ENCODE assay signal across 15 cellular contexts in the genomic region with DNA sequence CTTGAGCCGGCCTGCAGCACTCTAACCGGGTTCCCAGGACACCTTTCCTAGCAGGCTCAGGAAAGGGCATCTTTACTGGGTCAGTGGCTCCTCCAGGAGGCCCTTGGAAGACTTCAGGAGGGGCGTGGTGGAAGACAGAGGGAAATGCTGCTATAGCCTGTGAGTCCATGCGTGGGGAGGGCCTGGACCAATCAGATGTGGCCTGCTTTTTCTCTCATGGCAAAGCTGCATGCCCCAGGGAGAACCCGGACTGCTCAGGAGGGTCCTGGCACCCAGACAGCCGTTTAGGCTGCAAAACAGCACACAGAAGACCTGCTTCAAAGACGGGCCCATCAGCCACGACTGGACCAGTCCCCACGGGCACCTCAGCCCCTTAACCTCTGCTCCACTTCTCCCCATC.
A peak's percentile ranks its signal among the peaks of the same experiment; 100 is the strongest.
DNase-seq lines count a peak whose midpoint lies in the region; ATAC-seq and TF ChIP-seq lines count a peak whose summit lies in the region.
"Had no signal": no experiment of that assay in that cellular context is flagged by ENCODE, and none has a peak within 500 bp of the region (broad histone marks: within the 10 kb centered on the region; RNA-seq: fewer than 3 reads in every experiment).

No MANE protein-coding gene starts in this region.

- no peak overlapping the region for H3K4me2 ChIP-seq in hepatocyte
- H3K4me2 ChIP-seq: BLaER1 had no signal

- TF ChIP-seq CTCF in hepatocyte (IDR thresholded peaks at IDR 0.05; ENCODE audit: poor library complexity) (no peak), esophagus muscularis mucosa (IDR thresholded peaks at IDR 0.05) (no peak)

- H3K4me1 ChIP-seq in hepatocyte (ENCODE audit: insufficient read depth) (no peaks in the 10 kb centered on the region), esophagus muscularis mucosa (no peaks in the 10 kb centered on the region)
- H3K4me1 ChIP-seq: HAP-1 had no signal

- H3K9me2 ChIP-seq in hepatocyte (replicated peaks; ENCODE audit: insufficient read depth): no peaks in the 10 kb centered on the region

- no peaks in the 10 kb centered on the region for H3K36me3 ChIP-seq in hepatocyte (replicated peaks; ENCODE audit: insufficient read depth, low read depth)
- H3K36me3 ChIP-seq in esophagus muscularis mucosa: no peaks in the 10 kb centered on the region
- H3K36me3 ChIP-seq: HAP-1 had no signal

- no peak overlapping the region for H3K4me3 ChIP-seq in hepatocyte
- no peak overlapping the region for H3K4me3 ChIP-seq in esophagus muscularis mucosa
- H3K4me3 ChIP-seq: BLaER1, HAP-1 had no signal

- H3K9me3 ChIP-seq in hepatocyte (ENCODE audit: low read depth): no peaks in the 10 kb centered on the region
- no peaks in the 10 kb centered on the region for H3K9me3 ChIP-seq in esophagus muscularis mucosa
- H3K9me3 ChIP-seq: HAP-1 had no signal

- DNase-seq in activated CD8-positive, alpha-beta memory T cell treated with anti-CD3 and anti-CD28 coated beads, Interleukin-2, amount 50 U/mL, for 48 hours: peak; percentile 10
- no peak for DNase-seq in activated CD8-positive, alpha-beta memory T cell treated with anti-CD3 and anti-CD28 coated beads, Interleukin-2, amount 10 ng/mL, durations not matched to agents 7 days and 5 days
- peak; percentile 71 for DNase-seq in posterior vena cava (ENCODE audit: low spot score)
- DNase-seq in hepatocyte (ENCODE audit: low spot score): no peak
- no peak for DNase-seq in NCI-H82 treated with DMSO at 0.1 percent for 48 hours (lab: John Stamatoyannopoulos, UW; ENCODE audit: unreplicated experiment)
- DNase-seq in NCI-H146 treated with DMSO at 0.1 percent for 48 hours (lab: John Stamatoyannopoulos, UW; ENCODE audit: unreplicated experiment): no peak
- DNase-seq in esophagus muscularis mucosa (ENCODE audit: extremely low spot score): no peak
- DNase-seq: IMR-90, Kasumi-1, NCI-H524, PC-3 had no signal

- CTCF ChIA-PET in activated CD8-positive, alpha-beta memory T cell treated with anti-CD3 and anti-CD28 coated beads, Interleukin-2, amount 10 ng/mL, durations not matched to agents 7 days and 5 days (lab: Charles Lee): no interaction called here

- no peak for ATAC-seq in activated CD8-positive, alpha-beta memory T cell treated with anti-CD3 and anti-CD28 coated beads, Interleukin-2, amount 10 ng/mL, durations not matched to agents 7 days and 5 days
- ATAC-seq: PC-3 had no signal

- H3K4me3 Mint-ChIP-seq in activated CD8-positive, alpha-beta memory T cell treated with anti-CD3 and anti-CD28 coated beads, Interleukin-2, amount 10 ng/mL, durations not matched to agents 7 days and 5 days: no peak overlapping the region

- no peak overlapping the region for H3K27ac Mint-ChIP-seq in activated CD8-positive, alpha-beta memory T cell treated with anti-CD3 and anti-CD28 coated beads, Interleukin-2, amount 10 ng/mL, durations not matched to agents 7 days and 5 days

- peaks cover 2% of the 10 kb centered on the region for H3K4me1 Mint-ChIP-seq in activated CD8-positive, alpha-beta memory T cell treated with anti-CD3 and anti-CD28 coated beads, Interleukin-2, amount 10 ng/mL, durations not matched to agents 7 days and 5 days

- no peaks in the 10 kb centered on the region for H3K27me3 Mint-ChIP-seq in activated CD8-positive, alpha-beta memory T cell treated with anti-CD3 and anti-CD28 coated beads, Interleukin-2, amount 10 ng/mL, durations not matched to agents 7 days and 5 days

- 88% methylated on average over 9 of the region's 9 CpGs for WGBS in hepatocyte (ENCODE audit: low lambda C conversion rate, missing lambda C conversion rate)
- 92% methylated on average over 5 of the region's 9 CpGs for WGBS in esophagus muscularis mucosa

- intact Hi-C loops in posterior vena cava (cut with DNase I) (no loop called here), esophagus muscularis mucosa (cut with DNase I) (no loop called here)

- no peaks in the 10 kb centered on the region for H3K79me2 ChIP-seq in hepatocyte

- peaks cover 3% of the 10 kb centered on the region for H3K9me3 Mint-ChIP-seq in activated CD8-positive, alpha-beta memory T cell treated with anti-CD3 and anti-CD28 coated beads, Interleukin-2, amount 10 ng/mL, durations not matched to agents 7 days and 5 days (ENCODE audit: low read depth)

- no peak for TF ChIP-seq POLR2A in esophagus muscularis mucosa (IDR thresholded peaks at IDR 0.05; ENCODE audit: low read depth)

- peak overlapping the region; percentile 47 for H3K27ac ChIP-seq in cingulate gyrus (ENCODE audit: low read depth, low read length)
- H3K27ac ChIP-seq in hepatocyte: no peak overlapping the region
- H3K27ac ChIP-seq in esophagus muscularis mucosa (replicated peaks in 1 of 4): no peak overlapping the region
- H3K27ac ChIP-seq: 22Rv1, BLaER1 had no signal

- H3K27me3 ChIP-seq in hepatocyte (no peaks in the 10 kb centered on the region), esophagus muscularis mucosa (no peaks in the 10 kb centered on the region)
- H3K27me3 ChIP-seq: BLaER1 had no signal

- no peak overlapping the region for H2AFZ ChIP-seq in hepatocyte

- TF ChIP-seq EP300 in esophagus muscularis mucosa (IDR thresholded peaks at IDR 0.05): no peak

- H4K20me1 ChIP-seq in hepatocyte (ENCODE audit: insufficient read depth, poor library complexity, severe bottlenecking): no peaks in the 10 kb centered on the region

- H3K36me3 Mint-ChIP-seq in activated CD8-positive, alpha-beta memory T cell treated with anti-CD3 and anti-CD28 coated beads, Interleukin-2, amount 10 ng/mL, durations not matched to agents 7 days and 5 days: peaks cover 14% of the 10 kb centered on the region

Comparison
In these comparisons a context has a peak if more than half of its experiments do, and no peak if none do; other contexts are left out.
1. DNase-seq: peak in activated CD8-positive, alpha-beta memory T cell treated with anti-CD3 and anti-CD28 coated beads, Interleukin-2, amount 50 U/mL, for 48 hours (single experiment) and posterior vena cava (single experiment); none in activated CD8-positive, alpha-beta memory T cell treated with anti-CD3 and anti-CD28 coated beads, Interleukin-2, amount 10 ng/mL, durations not matched to agents 7 days and 5 days (single experiment), hepatocyte (single experiment), NCI-H82 treated with DMSO at 0.1 percent for 48 hours (single experiment), NCI-H146 treated with DMSO at 0.1 percent for 48 hours (single experiment) and esophagus muscularis mucosa (single experiment).